In genomic region chr10:102870221-102870620, GRCh38 we compare ENCODE assay signal across 9 cellular contexts. TPM values are rescaled to one million over a fixed set of nuclear protein-coding genes. Genes with fewer than 3 reads are reported as not detected.
DNase-seq lines count a peak whose midpoint lies in the region; ATAC-seq and TF ChIP-seq lines count a peak whose summit lies in the region.
"Had no signal": no experiment of that assay in that cellular context is flagged by ENCODE, and none has a peak within 500 bp of the region (broad histone marks: within the 10 kb centered on the region; RNA-seq: fewer than 3 reads in every experiment).

No MANE protein-coding gene starts in this region.

- DNase-seq in AG04449 (ENCODE audit: low read depth, low spot score) (no peak), NT2/D1 (ENCODE audit: low read depth, low spot score) (no peak), glutamatergic neuron (no peak), neural progenitor cell (ENCODE audit: low spot score) (peak; percentile 20)

- no peaks in the 10 kb centered on the region for H4K20me1 ChIP-seq in neural progenitor cell (ENCODE audit: low read depth)

- H3F3A ChIP-seq in neural progenitor cell (ENCODE audit: low read depth): peaks cover 20% of the 10 kb centered on the region

- H3K4me3 Mint-ChIP-seq in glutamatergic neuron (ENCODE audit: unreplicated experiment): peak overlapping the region; percentile 91
- H3K4me3 Mint-ChIP-seq in neural progenitor cell: peak overlapping the region; percentile 89

- H2AFZ ChIP-seq in neural progenitor cell (replicated peaks): peak overlapping the region; percentile 92

- ATAC-seq in HG02973 (IDR thresholded peaks at IDR 0.05; ENCODE audit: unreplicated experiment): no peak
- ATAC-seq in GM21717 (IDR thresholded peaks at IDR 0.05; ENCODE audit: unreplicated experiment): no peak
- no peak for ATAC-seq in GM21381 (IDR thresholded peaks at IDR 0.05; ENCODE audit: unreplicated experiment)
- ATAC-seq in GM19328 (IDR thresholded peaks at IDR 0.05; ENCODE audit: unreplicated experiment): no peak

- peak overlapping the region; percentile 63 for H3K4me3 ChIP-seq in AG04449 (ENCODE audit: low read depth, low read length)
- peak overlapping the region; percentile 55 for H3K4me3 ChIP-seq in NT2/D1 (ENCODE audit: insufficient read length, low read depth)
- peak overlapping the region; percentile 58 for H3K4me3 ChIP-seq in neural progenitor cell

- H3K4me2 ChIP-seq in neural progenitor cell: peak overlapping the region; percentile 83

- POLR2A ChIA-PET in AG04449 (lab: Yijun Ruan, JAX): no interaction called here

- H3K27me3 Mint-ChIP-seq in glutamatergic neuron (ENCODE audit: unreplicated experiment) (peaks cover 8% of the 10 kb centered on the region), neural progenitor cell (ENCODE audit: insufficient read depth, low read depth) (peaks cover 5% of the 10 kb centered on the region)

- no peaks in the 10 kb centered on the region for H3K79me2 ChIP-seq in neural progenitor cell (ENCODE audit: low read depth)

- no peaks in the 10 kb centered on the region for H3K27me3 ChIP-seq in NT2/D1 (ENCODE audit: insufficient read depth, insufficient read length)
- no peaks in the 10 kb centered on the region for H3K27me3 ChIP-seq in neural progenitor cell

- peak overlapping the region; percentile 85 for H3K9ac ChIP-seq in NT2/D1 (ENCODE audit: insufficient read length, low read depth)
- peak overlapping the region; percentile 24 for H3K9ac ChIP-seq in neural progenitor cell

- peaks cover 9% of the 10 kb centered on the region for H3K36me3 ChIP-seq in NT2/D1 (ENCODE audit: insufficient read depth, insufficient read length, low read length)
- H3K36me3 ChIP-seq in neural progenitor cell: no peaks in the 10 kb centered on the region

- H3K9me3 ChIP-seq in NT2/D1 (ENCODE audit: insufficient read depth, low read length) (no peaks in the 10 kb centered on the region), neural progenitor cell (ENCODE audit: low read depth) (no peaks in the 10 kb centered on the region)

- H3K4me1 ChIP-seq in NT2/D1 (ENCODE audit: insufficient read depth, insufficient read length) (peaks cover 2% of the 10 kb centered on the region), neural progenitor cell (peaks cover 15% of the 10 kb centered on the region)

- H3K27ac ChIP-seq in neural progenitor cell: no peak overlapping the region

- H3K9me3 Mint-ChIP-seq in glutamatergic neuron (ENCODE audit: unreplicated experiment): peaks cover 10% of the 10 kb centered on the region
- no peaks in the 10 kb centered on the region for H3K9me3 Mint-ChIP-seq in neural progenitor cell

- H3K36me3 Mint-ChIP-seq in glutamatergic neuron (ENCODE audit: unreplicated experiment) (no peaks in the 10 kb centered on the region), neural progenitor cell (peaks cover 8% of the 10 kb centered on the region)

- peaks cover 9% of the 10 kb centered on the region for H3K4me1 Mint-ChIP-seq in glutamatergic neuron (ENCODE audit: low read depth, unreplicated experiment)
- H3K4me1 Mint-ChIP-seq in neural progenitor cell: peaks cover 19% of the 10 kb centered on the region

- TF ChIP-seq CTCF in AG04449 (IDR thresholded peaks at IDR 0.05; ENCODE audit: insufficient read depth, low read length, missing control alignments) (no peak), glutamatergic neuron (IDR thresholded peaks at IDR 0.05; ENCODE audit: partially characterized antibody, unreplicated experiment) (no peak), neural progenitor cell (IDR thresholded peaks at IDR 0.05) (no peak)

- CTCF ChIA-PET in AG04449 (lab: Yijun Ruan, JAX): interaction anchor here (0.8 to 3.2 kb wide), 3 partner anchors 32 to 41 kb away, joined by 3 to 14 read pairs (median 3); no protein-coding TSS in a partner anchor

- peak overlapping the region; percentile 87 for H3K27ac Mint-ChIP-seq in glutamatergic neuron (ENCODE audit: unreplicated experiment)
- H3K27ac Mint-ChIP-seq in neural progenitor cell: peak overlapping the region; percentile 95

RNA-seq across cellular contexts. Expression of gene AS3MT, which starts 1.0 kb away (rescaled TPM):
- total RNA-seq in glutamatergic neuron (ENCODE audit: unreplicated experiment) (8.3 TPM), neural progenitor cell (ENCODE audit: low replicate concordance) (33.3 and 40.3 TPM in 2 replicates)

RNA-seq across cellular contexts. Expression of gene BORCS7, which starts 16.2 kb away (rescaled TPM):
- total RNA-seq in glutamatergic neuron (ENCODE audit: unreplicated experiment): 9.2 TPM
- 10.1 and 18.4 TPM in 2 replicates for total RNA-seq in neural progenitor cell (ENCODE audit: low replicate concordance)

RNA-seq across cellular contexts. Expression of gene CYP17A1, which starts 33.0 kb away (rescaled TPM):
- total RNA-seq in glutamatergic neuron (ENCODE audit: unreplicated experiment) (not detected), neural progenitor cell (ENCODE audit: low replicate concordance) (not detected in 2 replicates)
- total RNA-seq: fibroblast of villous mesenchyme had no signal

RNA-seq across cellular contexts. Expression of gene CNNM2, which starts 47.9 kb away (rescaled TPM):
- 14.3 TPM for total RNA-seq in glutamatergic neuron (ENCODE audit: unreplicated experiment)
- 11.4 and 20.2 TPM in 2 replicates for total RNA-seq in neural progenitor cell (ENCODE audit: low replicate concordance)
